In genomic region chr17:21417349-21417748, GRCh38 we compare ENCODE assay signal across 3 cellular contexts. TPM values are rescaled to one million over a fixed set of nuclear protein-coding genes. Genes with fewer than 3 reads are reported as not detected.
"Had no signal": no experiment of that assay in that cellular context is flagged by ENCODE, and none has a peak within 500 bp of the region (broad histone marks: within the 10 kb centered on the region; RNA-seq: fewer than 3 reads in every experiment).

No MANE protein-coding gene starts in this region.

RNA-seq across cellular contexts. Expression of gene KCNJ12, which starts 41.2 kb away (rescaled TPM):
- total RNA-seq: HT-29, MCF 10A, RPMI7951 had no signal
